In the genomic region with DNA sequence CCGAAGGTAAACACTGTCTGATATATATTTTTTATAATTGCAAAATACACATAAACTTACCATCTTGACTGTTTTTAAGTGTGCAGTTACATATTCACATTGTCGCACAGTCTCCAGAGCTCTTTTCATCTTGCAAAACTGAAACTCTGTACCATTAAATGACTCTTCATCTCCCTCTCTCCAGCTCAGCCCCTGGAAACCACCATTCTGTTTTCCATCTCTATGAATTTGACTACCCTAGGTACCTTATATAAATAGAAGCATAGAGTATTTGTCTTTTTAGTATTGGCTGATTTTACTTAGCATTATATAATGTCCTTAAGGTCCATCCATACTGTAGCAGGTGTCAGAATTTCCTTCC, we compare ENCODE assay signal across 13 cellular contexts. TPM values are rescaled to one million over a fixed set of nuclear protein-coding genes. Genes with fewer than 3 reads are reported as not detected.
DNase-seq lines count a peak whose midpoint lies in the region; ATAC-seq, FAIRE-seq and TF ChIP-seq lines count a peak whose summit lies in the region.
"Had no signal": no experiment of that assay in that cellular context is flagged by ENCODE, and none has a peak within 500 bp of the region (broad histone marks: within the 10 kb centered on the region; RNA-seq: fewer than 3 reads in every experiment).

No MANE protein-coding gene starts in this region.

- H3K27ac ChIP-seq in substantia nigra (ENCODE audit: low read depth, low read length, poor library complexity, severe bottlenecking): no peak overlapping the region

- no peak for TF ChIP-seq CTCF in endothelial cell (IDR thresholded peaks at IDR 0.05; ENCODE audit: unreplicated experiment)

- ATAC-seq in GM19438 (IDR thresholded peaks at IDR 0.05; ENCODE audit: low read depth, unreplicated experiment): peak; percentile 41
- peak; percentile 52 for ATAC-seq in HG03159 (IDR thresholded peaks at IDR 0.05; ENCODE audit: unreplicated experiment)

- no peak for TF ChIP-seq POLR2A in GM12892 (IDR thresholded peaks at IDR 0.05; ENCODE audit: low read depth, low read length)

- peak; percentile 14 for FAIRE-seq in GM12892 (lab: Jason Lieb, UNC)
- FAIRE-seq: endometrium had no signal

- no peak overlapping the region for H3K4me3 Mint-ChIP-seq in endothelial cell (ENCODE audit: unreplicated experiment)

- peaks cover 72% of the 10 kb centered on the region for H3K4me1 Mint-ChIP-seq in endothelial cell (ENCODE audit: unreplicated experiment)

- no peaks in the 10 kb centered on the region for H3K9me3 Mint-ChIP-seq in endothelial cell (ENCODE audit: unreplicated experiment)

- no peaks in the 10 kb centered on the region for H3K36me3 Mint-ChIP-seq in endothelial cell (ENCODE audit: low read depth, unreplicated experiment)

- H3K27ac Mint-ChIP-seq in endothelial cell (ENCODE audit: unreplicated experiment): peak overlapping the region; percentile 97

- peaks cover 4% of the 10 kb centered on the region for H3K27me3 Mint-ChIP-seq in endothelial cell (ENCODE audit: unreplicated experiment)

- DNase-seq in GM12892 (ENCODE audit: insufficient read length): no peak
- DNase-seq in endothelial cell (ENCODE audit: low spot score): no peak
- no peak for DNase-seq in substantia nigra (lab: John Stamatoyannopoulos, UW)
- DNase-seq in AML-193 (lab: John Stamatoyannopoulos, UW): no peak
- no peak for DNase-seq in NAMALWA (ENCODE audit: low spot score)
- no peak for DNase-seq in GF-D8 (lab: John Stamatoyannopoulos, UW)
- DNase-seq: activated effector memory CD4-positive, alpha-beta T cell treated with anti-CD3 and anti-CD28 coated beads, Interleukin-2, amount 50 U/mL, for 16 hours; EL; NCI-H2171; small intestine had no signal

RNA-seq across cellular contexts. Expression of a gene that starts 45.8 kb away (rescaled TPM):
- 27.9 TPM for polyA plus RNA-seq in GM12892 (2012; ENCODE audit: missing spikeins)
- 45.6 TPM for total RNA-seq in endothelial cell (ENCODE audit: unreplicated experiment)
